Comparison of ENCODE assay signal across 2 cellular contexts in the genomic region with DNA sequence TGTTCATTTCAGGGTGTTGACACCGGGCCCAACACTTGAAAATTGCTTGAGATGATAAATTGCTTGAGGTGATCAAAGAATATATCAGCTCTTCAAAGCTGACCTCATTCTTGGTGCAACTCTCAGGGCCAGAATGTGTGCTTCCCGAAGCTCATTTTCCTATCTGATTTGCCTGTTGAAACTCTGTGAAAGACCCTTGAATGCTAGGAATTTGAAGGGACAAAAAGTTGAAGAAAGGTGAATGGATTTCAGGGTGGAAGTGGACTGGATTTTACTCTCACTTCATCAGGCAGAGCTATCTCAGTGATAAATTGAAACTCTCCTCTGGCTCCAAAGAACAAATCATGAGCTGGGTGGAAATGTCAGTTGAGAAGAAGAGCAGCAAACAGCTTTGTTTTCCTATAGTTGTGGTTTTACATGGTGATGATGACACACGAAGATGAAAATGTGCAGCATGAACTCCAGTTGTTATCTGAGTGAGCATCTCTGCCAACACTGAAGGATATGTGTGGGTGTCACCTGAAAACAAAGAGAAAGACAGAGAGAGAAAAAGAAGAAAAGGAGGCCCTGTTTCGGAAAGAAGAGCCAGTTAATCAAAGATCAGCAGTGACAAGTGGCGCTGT.
TF ChIP-seq lines count a peak whose summit lies in the region.

No MANE protein-coding gene starts in this region.

TF ChIP-seq in HepG2, 621 proteins besides CTCF, POLR2A, EP300 and RAD21:
- TF ChIP-seq, protein P1, sequence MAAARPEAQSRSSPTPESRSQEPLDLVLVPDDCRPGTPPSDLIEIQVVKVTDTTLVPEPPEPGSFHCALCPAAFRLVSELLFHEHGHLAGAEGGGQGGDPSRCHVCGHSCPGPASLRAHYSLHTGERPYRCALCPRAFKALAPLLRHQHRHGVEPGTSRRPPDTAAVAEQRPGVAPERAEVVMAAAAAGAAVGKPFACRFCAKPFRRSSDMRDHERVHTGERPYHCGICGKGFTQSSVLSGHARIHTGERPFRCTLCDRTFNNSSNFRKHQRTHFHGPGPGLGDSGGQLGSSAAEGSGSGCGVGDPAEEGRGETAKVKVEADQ (CRISPR knock-in tag; IDR thresholded peaks at IDR 0.05; ENCODE audit: borderline replicate concordance): no peak
- TF ChIP-seq TOPORS (CRISPR knock-in tag; IDR thresholded peaks at IDR 0.05) (no peak), RBFOX2 (IDR thresholded peaks at IDR 0.05; ENCODE audit: low read depth, low read length) (no peak)

TF ChIP-seq in endothelial cell of umbilical vein, 7 proteins besides CTCF, POLR2A, EP300 and RAD21:
- TF ChIP-seq MYC (IDR thresholded peaks at IDR 0.05; ENCODE audit: low read depth, low read length): no peak
- no peak for TF ChIP-seq GATA2 (IDR thresholded peaks at IDR 0.05; ENCODE audit: insufficient read depth, insufficient read length, low read depth, low read length)
- TF ChIP-seq POLR2AphosphoS5 (IDR thresholded peaks at IDR 0.05; ENCODE audit: insufficient read depth, low read depth, low read length): no peak
- TF ChIP-seq JUN (IDR thresholded peaks at IDR 0.05; ENCODE audit: borderline replicate concordance, insufficient read depth, insufficient read length, low read depth): no peak
- TF ChIP-seq, protein P2, sequence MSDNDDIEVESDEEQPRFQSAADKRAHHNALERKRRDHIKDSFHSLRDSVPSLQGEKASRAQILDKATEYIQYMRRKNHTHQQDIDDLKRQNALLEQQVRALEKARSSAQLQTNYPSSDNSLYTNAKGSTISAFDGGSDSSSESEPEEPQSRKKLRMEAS (IDR thresholded peaks at IDR 0.05; ENCODE audit: insufficient read depth, insufficient read length): no peak
- no peak for TF ChIP-seq EZH2 (IDR thresholded peaks at IDR 0.05; ENCODE audit: borderline replicate concordance, low read depth, low read length, severe bottlenecking)
- no peak for TF ChIP-seq FOS (IDR thresholded peaks at IDR 0.05; ENCODE audit: borderline replicate concordance, insufficient read depth, low read length)
